Comparison of ENCODE assay signal across 8 cellular contexts in genomic region chr6:2841264-2842138, GRCh38.
DNase-seq lines count a peak whose midpoint lies in the region; ATAC-seq and TF ChIP-seq lines count a peak whose summit lies in the region.

TSS of gene SERPINB1 (minus strand) at chr6:2841863. CDS start at chr6:2840586, 1,277 bp downstream.

- DNase-seq in NCI-H510A (lab: John Stamatoyannopoulos, UW) (peak; percentile 67), coronary artery (ENCODE audit: low spot score) (peak; percentile 94), kidney tubule cell (ENCODE audit: low spot score) (peak; percentile 92)
- DNase-seq in activated CD4-positive, alpha-beta T cell treated with anti-CD3 and anti-CD28 coated beads for 48 hours, result peak; percentile 92
- peak; percentile 88 to 89 for DNase-seq in stimulated activated CD4-positive, alpha-beta T cell treated with anti-CD3 and anti-CD28 coated beads, Interleukin-15, amount 100 ng/mL, for 48 hours (ENCODE audit: low read depth in 2 of 2)

- peak within 1 kb of the TSS; percentile 98 for H3K27ac ChIP-seq in coronary artery

- ATAC-seq in HG03039 (IDR thresholded peaks at IDR 0.05; ENCODE audit: unreplicated experiment), result peak; percentile 66
- ATAC-seq in HG03159 (IDR thresholded peaks at IDR 0.05; ENCODE audit: unreplicated experiment), result no peak

- no peak for TF ChIP-seq CTCF in coronary artery (IDR thresholded peaks at IDR 0.05)

- peak; percentile 87 for TF ChIP-seq POLR2A in GM15510 (IDR thresholded peaks at IDR 0.05; ENCODE audit: borderline replicate concordance, extremely low read depth, insufficient read length)

- H3K4me3 ChIP-seq in coronary artery, result peak within 1 kb of the TSS; percentile 81
